ENCODE assay signal across 8 cellular contexts in genomic region chr1:9874959-9875635, GRCh38. TPM values are rescaled to one million over a fixed set of nuclear protein-coding genes. Genes with fewer than 3 reads are reported as not detected.
DNase-seq lines count a peak whose midpoint lies in the region; ATAC-seq and TF ChIP-seq lines count a peak whose summit lies in the region.

No MANE protein-coding gene starts in this region.

- CTCF ChIA-PET in T-cell (lab: Charles Lee): interaction anchor here (0.5 to 3.0 kb wide), 6 partner anchors 31 to 553 kb away, joined by 3 to 10 read pairs (median 4); no protein-coding TSS in a partner anchor

- 23 to 29% (median 23%) methylated on average over 25 of the region's 25 CpGs for WGBS in psoas muscle, 3 donors
- 3 to 5% methylated on average over 25 of the region's 25 CpGs for WGBS in aorta, 2 donors

- H3K27ac ChIP-seq in psoas muscle (no peak overlapping the region), aorta (ENCODE audit: low read depth in 1 of 2, low read length in 2 of 2) (peak overlapping the region in 1 of 2 donors; percentile 14)

- H3K4me1 ChIP-seq in psoas muscle (peaks cover 28% of the 10 kb centered on the region), aorta (ENCODE audit: control insufficient read depth in 1 of 2, insufficient read depth in 2 of 2, low read length in 2 of 2) (peaks cover 0 to 2% of the 10 kb centered on the region in 2 donors)

- H3K36me3 Mint-ChIP-seq in T-cell: no peaks in the 10 kb centered on the region

- POLR2A ChIA-PET in T-cell (lab: Charles Lee): interaction anchor here in 1 of 2 donors (0.6 kb wide), 1 partner anchor 158 kb away, joined by 3 read pairs; no protein-coding TSS in a partner anchor

- ATAC-seq in T-cell (replicated peaks in 1 of 4): peak; percentile 87 to 97 (median 92)
- peak; percentile 84 for ATAC-seq in left ventricle myocardium superior
- peak; percentile 77 to 90 (median 81) for ATAC-seq in psoas muscle
- ATAC-seq in aorta (ENCODE audit: low FRiP score): peak; percentile 89

- no peaks in the 10 kb centered on the region for H3K9me3 ChIP-seq in psoas muscle
- H3K9me3 ChIP-seq in aorta (ENCODE audit: control insufficient read depth, low read length): no peaks in the 10 kb centered on the region

- peak; percentile 94 for TF ChIP-seq CTCF in psoas muscle (IDR thresholded peaks at IDR 0.05)

- H3K27ac Mint-ChIP-seq in T-cell: no peak overlapping the region

- H3K4me3 ChIP-seq in psoas muscle: peak overlapping the region; percentile 36
- H3K4me3 ChIP-seq in aorta (ENCODE audit: low read length in 2 of 2): no peak overlapping the region

- intact Hi-C loops in left ventricle myocardium superior (cut with micrococcal nuclease) (no loop called here), psoas muscle (cut with DNase I) (loop anchor here (2.0 to 10.0 kb wide), 7 partner anchors 32 to 554 kb away; partner anchors contain the start of genes LZIC (in 2 of the 2), NMNAT1 (in 2 of the 2), UBE4B (in 2 of the 2) and CTNNBIP1 (in 1 of the 2)), aorta (cut with DNase I) (loop anchor here (1.0 to 5.0 kb wide), 4 partner anchors 67 to 462 kb away; partner anchors contain the start of genes LZIC (in 1 of the 2), NMNAT1 (in 1 of the 2) and UBE4B (in 1 of the 2))

- no peaks in the 10 kb centered on the region for H3K27me3 Mint-ChIP-seq in T-cell

- H3K4me3 Mint-ChIP-seq in T-cell: no peak overlapping the region

- no peaks in the 10 kb centered on the region for H3K27me3 ChIP-seq in psoas muscle (ENCODE audit: insufficient read depth in 3 of 3, low read length in 2 of 3)
- H3K27me3 ChIP-seq in aorta (ENCODE audit: control insufficient read depth in 1 of 2, insufficient read depth in 2 of 2, low read length in 1 of 2): no peaks in the 10 kb centered on the region

- H3K4me1 Mint-ChIP-seq in T-cell: peaks cover 4 to 9% (median 5%) of the 10 kb centered on the region in 3 donors

- H3K36me3 ChIP-seq in psoas muscle (ENCODE audit: insufficient read depth in 1 of 2, low read depth in 1 of 2) (peaks cover 0 to 11% of the 10 kb centered on the region in 2 donors), aorta (ENCODE audit: control insufficient read depth in 1 of 2, insufficient read depth in 2 of 2, low read length in 1 of 2) (no peaks in the 10 kb centered on the region)

- DNase-seq in SIG-M5 treated with dmso at 0.1 percent for 504 hours (lab: John Stamatoyannopoulos, UW; ENCODE audit: unreplicated experiment): peak; percentile 33
- DNase-seq in SIG-M5 (lab: John Stamatoyannopoulos, UW): no peak
- peak; percentile 89 for DNase-seq in NAMALWA (ENCODE audit: low spot score)
- DNase-seq in T-cell: peak; percentile 27 to 75 (median 65)
- peak; percentile 21 for DNase-seq in amniotic stem cell (lab: John Stamatoyannopoulos, UW)
- peak; percentile 76 for DNase-seq in left ventricle myocardium superior
- DNase-seq in psoas muscle: peak; percentile 71 to 81
- DNase-seq in aorta: peak; percentile 75 to 89

- H3K9me3 Mint-ChIP-seq in T-cell: no peaks in the 10 kb centered on the region

RNA-seq across cellular contexts. Expression of gene CTNNBIP1, which starts 35.0 kb away (rescaled TPM):
- total RNA-seq in T-cell (10 to 100 TPM in 1 of 5 donors, 1 to 10 TPM in 4; 9.1 to 11.1 (median 9.6) TPM), left ventricle myocardium superior (45.9 TPM), psoas muscle (10 to 100 TPM; 12.7 to 18.5 (median 14.8) TPM), aorta (10 to 100 TPM; 17.5 to 18.8 TPM)
- polyA plus RNA-seq in psoas muscle (10 to 100 TPM in 2 of 3 donors, 1 to 10 TPM in 1; 5.9 to 11.9 (median 10.3) TPM), aorta (10 to 100 TPM in 1 of 2 donors, 1 to 10 TPM in 1; 8.4 to 11.1 TPM)

RNA-seq across cellular contexts. Expression of gene CLSTN1, which starts 51.3 kb away (rescaled TPM):
- total RNA-seq in T-cell: 100 to 1,000 TPM in 2 of 5 donors, 10 to 100 TPM in 3; 84.6 to 105 (median 91.2) TPM
- 54.9 TPM for total RNA-seq in left ventricle myocardium superior
- 10 to 100 TPM; 19.7 to 48.7 (median 23.8) TPM for total RNA-seq in psoas muscle
- 10 to 100 TPM in 2 of 3 donors, 1 to 10 TPM in 1; 7.3 to 11.0 (median 10.4) TPM for polyA plus RNA-seq in psoas muscle
- total RNA-seq in aorta: 100 to 1,000 TPM in 1 of 2 donors, 10 to 100 TPM in 1; 85.3 to 113 TPM
- polyA plus RNA-seq in aorta: 10 to 100 TPM; 17.0 to 63.3 TPM
